In the genomic region with DNA sequence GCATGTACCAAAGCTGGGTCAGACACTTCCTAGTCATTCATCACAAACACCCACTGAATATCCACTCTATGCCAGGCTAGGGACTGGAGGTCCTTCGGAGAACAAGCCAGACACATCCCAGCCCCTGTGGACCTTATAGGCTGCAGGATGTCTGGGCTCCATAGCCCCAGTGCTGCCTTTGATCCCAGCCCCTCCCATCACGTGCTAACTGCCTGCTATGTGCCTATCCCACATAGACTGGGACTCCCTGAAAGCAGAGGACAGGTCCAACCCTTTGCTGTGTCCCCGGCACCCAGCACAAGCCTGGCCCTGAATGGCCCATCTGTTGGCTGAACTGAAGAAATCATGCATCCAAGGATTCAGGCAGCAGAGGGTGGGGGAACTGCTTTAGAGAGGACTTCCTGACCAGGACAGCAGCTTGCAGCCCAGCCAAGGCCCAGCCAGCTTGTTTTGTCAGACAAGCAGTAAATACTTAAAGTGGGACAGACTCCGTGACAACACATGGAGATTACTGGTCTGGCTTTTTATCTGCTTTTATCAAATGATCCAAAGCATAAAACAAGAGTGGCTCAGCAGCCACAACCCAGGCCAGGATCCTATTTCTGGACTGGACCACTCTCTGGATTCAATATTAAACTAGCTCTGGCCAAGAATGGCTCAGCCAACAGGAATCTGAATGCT, we compare ENCODE assay signal across 1 cellular context.
TF ChIP-seq lines count a peak whose summit lies in the region.

No MANE protein-coding gene starts in this region.

TF ChIP-seq in SK-N-SH, 30 proteins besides CTCF, POLR2A, EP300 and RAD21 (continued from another document):
- TF ChIP-seq RCOR1 (IDR thresholded peaks at IDR 0.05; ENCODE audit: low read length) (peak; percentile 60; the same call in 1 of the 2 replicates), CHD2 (IDR thresholded peaks at IDR 0.05; ENCODE audit: low read length, partially characterized antibody) (peak; percentile 61), REST (IDR thresholded peaks at IDR 0.05; ENCODE audit: low read depth, low read length) (no peak), GATA2 (CRISPR knock-in tag; IDR thresholded peaks at IDR 0.05) (peak; percentile 70), MXI1 (IDR thresholded peaks at IDR 0.05; ENCODE audit: low read depth, low read length) (peak; percentile 75; the same call in 1 of the 2 replicates), USF1 (IDR thresholded peaks at IDR 0.05; ENCODE audit: borderline replicate concordance, low read depth) (no peak)
